Comparison of ENCODE assay signal across 8 cellular contexts in genomic region chr1:41109316-41110263, GRCh38.
DNase-seq lines count a peak whose midpoint lies in the region; ATAC-seq, FAIRE-seq and TF ChIP-seq lines count a peak whose summit lies in the region.

No MANE protein-coding gene starts in this region.

- DNase-seq in M059J (ENCODE audit: low read depth) (peak; percentile 95), bronchial epithelial cell (ENCODE audit: low read depth) (peak; percentile 97), HepG2 (ENCODE audit: low spot score) (peak; percentile 66), transverse colon (peak; percentile 20), NCI-H2107 (lab: John Stamatoyannopoulos, UW) (no peak), LoVo (ENCODE audit: low spot score) (no peak)
- no peak for DNase-seq in activated naive CD8-positive, alpha-beta T cell treated with anti-CD3 and anti-CD28 coated beads for 36 hours

- no peaks in the 10 kb centered on the region for H3K9me3 Mint-ChIP-seq in activated naive CD8-positive, alpha-beta T cell treated with anti-CD3 and anti-CD28 coated beads for 36 hours

- H3K4me1 ChIP-seq in HepG2 (ENCODE audit: insufficient read depth, low read length): peaks cover 21% of the 10 kb centered on the region
- peaks cover 15 to 26% (median 23%) of the 10 kb centered on the region in 4 donors for H3K4me1 ChIP-seq in transverse colon

- in situ Hi-C loops in HepG2 (cut with HindIII; ENCODE audit: extremely low pct_ligation_motif_present, low pct_unique_long_range_greater_than_20kb) (no loop called here), transverse colon (cut with MboI; ENCODE audit: low pct_ligation_motif_present in 1 of 4, low pct_unique_long_range_greater_than_20kb in 1 of 4, low sequenced_read_pairs in 3 of 4) (no loop called here)

- no peak overlapping the region for H3K4me3 Mint-ChIP-seq in activated naive CD8-positive, alpha-beta T cell treated with anti-CD3 and anti-CD28 coated beads for 36 hours

- no peak overlapping the region for H3K9ac ChIP-seq in HepG2 (ENCODE audit: insufficient read depth, low read depth, low read length)

- intact Hi-C loops in HepG2 (cut with micrococcal nuclease; ENCODE audit: unreplicated experiment): no loop called here
- intact Hi-C loops in transverse colon (cut with DNase I; ENCODE audit: low total_unique reads): loop anchor here (10.0 kb wide), 1 partner anchor 135 kb away; the partner anchor contains the start of gene SCMH1

- TSS peak; percentile 54 for BruUV-seq in HepG2 (replicated peaks; lab: Mats Ljungman, UMichigan)

- H3K4me1 Mint-ChIP-seq in activated naive CD8-positive, alpha-beta T cell treated with anti-CD3 and anti-CD28 coated beads for 36 hours: no peaks in the 10 kb centered on the region

- TF ChIP-seq EP300 in HepG2 (IDR thresholded peaks at IDR 0.05; ENCODE audit: low read depth in 2 of 2, low read length in 2 of 2) (no peak), HepG2 (CRISPR knock-in tag; IDR thresholded peaks at IDR 0.05; ENCODE audit: borderline replicate concordance) (no peak), transverse colon (IDR thresholded peaks at IDR 0.05; ENCODE audit: low read depth) (peak; percentile 81)

- no peak for TF ChIP-seq RAD21 in HepG2 (CRISPR knock-in tag; IDR thresholded peaks at IDR 0.05)

- no peaks in the 10 kb centered on the region for H4K20me1 ChIP-seq in HepG2 (ENCODE audit: insufficient read depth, low read length)

- FAIRE-seq in A204.1 (lab: Jason Lieb, UNC): peak; percentile 98
- peak; percentile 32 for FAIRE-seq in bronchial epithelial cell (lab: Jason Lieb, UNC)
- peak; percentile 50 for FAIRE-seq in HepG2 (lab: Jason Lieb, UNC)

- 79% methylated on average over 4 of the region's 4 CpGs for WGBS in HepG2 (ENCODE audit: low lambda C conversion rate)
- WGBS in transverse colon (ENCODE audit: low coverage in 1 of 2), 2 donors: 6 to 29% methylated on average over 2 to 4 of the region's 4 CpGs

- H3K27me3 ChIP-seq in bronchial epithelial cell (ENCODE audit: control insufficient read depth, insufficient read depth, low read length) (no peaks in the 10 kb centered on the region), HepG2 (ENCODE audit: control insufficient read depth in 1 of 2, insufficient read depth in 2 of 2, low read length in 2 of 2) (no peaks in the 10 kb centered on the region), transverse colon (no peaks in the 10 kb centered on the region)

- H2AFZ ChIP-seq in HepG2 (ENCODE audit: low read length): no peak overlapping the region

- CTCF ChIA-PET in HepG2 (lab: Yijun Ruan, JAX; ENCODE audit: low intra/inter-chr PET ratio, low total read pairs): no interaction called here

- no peak overlapping the region for H3K4me2 ChIP-seq in HepG2 (ENCODE audit: low read depth, low read length)

- H3K9me3 ChIP-seq in HepG2 (ENCODE audit: low read length) (no peaks in the 10 kb centered on the region), transverse colon (no peaks in the 10 kb centered on the region)

- H3K4me3 ChIP-seq in bronchial epithelial cell (ENCODE audit: low read depth, low read length) (no peak overlapping the region), HepG2 (replicated peaks in 1 of 3; ENCODE audit: insufficient read depth in 1 of 3, low read depth in 2 of 3, low read length in 3 of 3) (no peak overlapping the region), transverse colon (no peak overlapping the region)

- no peaks in the 10 kb centered on the region for H3K27me3 Mint-ChIP-seq in activated naive CD8-positive, alpha-beta T cell treated with anti-CD3 and anti-CD28 coated beads for 36 hours

- TF ChIP-seq POLR2A in HepG2 (IDR thresholded peaks at IDR 0.05; ENCODE audit: insufficient read depth in 1 of 2, low read depth in 2 of 2, low read length in 2 of 2) (no peak), transverse colon (IDR thresholded peaks at IDR 0.05) (no peak)

- H3K27ac ChIP-seq in HepG2 (ENCODE audit: extremely low read length, insufficient read depth, low read length) (peak overlapping the region; percentile 3), transverse colon (peak overlapping the region; percentile 74 to 89 (median 80))

- no peak for TF ChIP-seq CTCF in bronchial epithelial cell (IDR thresholded peaks at IDR 0.05; ENCODE audit: insufficient read depth, low read length, severe bottlenecking)
- no peak for TF ChIP-seq CTCF in HepG2 (CRISPR knock-in tag; IDR thresholded peaks at IDR 0.05)
- no peak for TF ChIP-seq CTCF in transverse colon (IDR thresholded peaks at IDR 0.05)

- no peak overlapping the region for H3K27ac Mint-ChIP-seq in activated naive CD8-positive, alpha-beta T cell treated with anti-CD3 and anti-CD28 coated beads for 36 hours

- peaks cover 3% of the 10 kb centered on the region for H3K36me3 ChIP-seq in bronchial epithelial cell (ENCODE audit: control insufficient read depth, insufficient read depth, low read length)
- peaks cover 9 to 17% of the 10 kb centered on the region in 2 experiments; a peak in 4 of 5 replicates for H3K36me3 ChIP-seq in HepG2 (replicated peaks in 1 of 2; ENCODE audit: control insufficient read depth in 1 of 2, insufficient read depth in 2 of 2, low read length in 2 of 2)
- H3K36me3 ChIP-seq in transverse colon: peaks cover 0 to 4% (median 0%) of the 10 kb centered on the region in 4 donors

- peak; percentile 55 for ATAC-seq in HepG2

- H3K79me2 ChIP-seq in HepG2 (ENCODE audit: insufficient read depth, low read length): no peaks in the 10 kb centered on the region

- peaks cover 24% of the 10 kb centered on the region for H3K36me3 Mint-ChIP-seq in activated naive CD8-positive, alpha-beta T cell treated with anti-CD3 and anti-CD28 coated beads for 36 hours

- POLR2A ChIA-PET in HepG2 (lab: Yijun Ruan, JAX): interaction anchor here (1.0 to 1.4 kb wide), 2 partner anchors 14 to 131 kb away, joined by 3 to 4 read pairs; no protein-coding TSS in a partner anchor

TF ChIP-seq in HepG2, 621 proteins besides CTCF, POLR2A, EP300 and RAD21:
- TF ChIP-seq GATAD2A (CRISPR knock-in tag; IDR thresholded peaks at IDR 0.05) (0 out of 2 replicates have a peak, but pooled peaks have one; percentile 12), ZBTB26 (CRISPR knock-in tag; IDR thresholded peaks at IDR 0.05; ENCODE audit: borderline replicate concordance) (peak; percentile 81; the same call in 1 of the 2 replicates), ZNF382 (CRISPR knock-in tag; IDR thresholded peaks at IDR 0.05; ENCODE audit: borderline replicate concordance) (no peak), CEBPB (IDR thresholded peaks at IDR 0.05; ENCODE audit: borderline replicate concordance, low read depth, low read length) (peak; percentile 82), ZNF770 (CRISPR knock-in tag; IDR thresholded peaks at IDR 0.05) (no peak), RBM22 (optimal IDR thresholded peaks at IDR 0.05; ENCODE audit: low read length) (peak; percentile 22), SIN3A (IDR thresholded peaks at IDR 0.05; ENCODE audit: borderline replicate concordance, low read depth, low read length) (no peak), CEBPG (CRISPR knock-in tag; IDR thresholded peaks at IDR 0.05) (peak; percentile 72), ATF4 (CRISPR knock-in tag; IDR thresholded peaks at IDR 0.05) (peak in 1 of 2 experiments; percentile 39; a peak in 1 of 4 replicates), ZNF18 (CRISPR knock-in tag; IDR thresholded peaks at IDR 0.05; ENCODE audit: insufficient replicate concordance) (no peak), TEAD3 (CRISPR knock-in tag; optimal IDR thresholded peaks at IDR 0.05; ENCODE audit: borderline replicate concordance) (no peak), FOSL2 (CRISPR knock-in tag; IDR thresholded peaks at IDR 0.05) (peak; percentile 69)

Comparison
In these comparisons a context has a peak if more than half of its experiments do, and no peak if none do; other contexts are left out.
1. DNase-seq: peak in M059J (single experiment), bronchial epithelial cell (single experiment), HepG2 (single experiment) and transverse colon (single experiment); none in activated naive CD8-positive, alpha-beta T cell treated with anti-CD3 and anti-CD28 coated beads for 36 hours (single experiment), NCI-H2107 (single experiment) and LoVo (single experiment).